23 cellular contexts compared by ENCODE assay signal in the genomic region with DNA sequence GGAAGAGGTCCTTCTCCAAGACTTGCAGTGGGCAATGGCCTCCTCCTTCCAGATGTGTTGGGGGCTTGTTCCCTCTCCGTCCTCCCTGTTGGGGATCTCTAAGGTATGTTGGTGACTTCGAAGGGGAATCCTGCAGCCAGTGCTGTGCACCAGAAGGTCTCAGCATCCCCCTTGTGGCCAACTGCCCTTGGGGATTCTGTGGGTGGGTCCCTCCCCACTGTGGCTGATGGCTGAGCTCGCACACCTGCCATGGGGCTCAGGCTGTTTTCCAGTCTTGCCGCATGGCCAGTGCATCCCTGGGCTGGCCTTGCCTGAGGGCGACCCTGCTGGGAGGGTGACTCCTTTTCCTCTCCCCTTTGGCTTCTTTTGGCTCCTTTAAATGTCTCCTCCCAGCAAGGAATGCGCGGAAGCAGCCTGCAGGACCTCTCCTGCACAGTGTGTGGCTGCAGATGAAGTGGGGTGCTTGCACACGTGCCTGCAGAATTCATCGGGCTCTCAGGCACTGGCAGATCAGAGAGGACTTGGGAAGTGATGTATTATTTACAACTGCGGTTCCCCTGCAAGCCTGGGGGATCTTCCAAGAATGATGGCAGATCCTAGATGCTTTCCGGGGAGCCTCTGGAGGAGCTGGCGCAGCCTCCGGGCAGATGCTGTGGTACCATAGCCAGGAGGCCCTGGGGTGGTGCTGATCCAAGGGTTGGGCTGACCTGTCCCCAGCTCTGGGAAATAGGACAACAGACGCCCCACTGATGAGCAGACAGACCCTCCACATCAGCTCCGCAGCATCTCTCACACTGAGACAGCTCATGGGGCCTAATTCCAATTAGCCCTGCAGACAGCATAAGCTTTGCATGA.
"Had no signal": no experiment of that assay in that cellular context is flagged by ENCODE, and none has a peak within 500 bp of the region (broad histone marks: within the 10 kb centered on the region; RNA-seq: fewer than 3 reads in every experiment).

No MANE protein-coding gene starts in this region.

- H3K9me3 ChIP-seq: esophagus squamous epithelium, gastroesophageal sphincter, heart left ventricle, lower lobe of right lung, thoracic aorta, vagina had no signal

- H3K4me3 Mint-ChIP-seq: activated naive CD4-positive, alpha-beta T cell treated with anti-CD3 and anti-CD28 coated beads for 36 hours; activated naive CD8-positive, alpha-beta T cell treated with anti-CD3 and anti-CD28 coated beads, Interleukin-2, amount 10 ng/mL, durations not matched to agents 7 days and 5 days; activated T-cell treated with anti-CD3 and anti-CD28 coated beads, Interleukin-2, amount 50 U/mL, for 4 hours; naive thymus-derived CD4-positive, alpha-beta T cell; neural crest cell; type B pancreatic cell; WTC11 had no signal

- FAIRE-seq: bronchial epithelial cell had no signal

- DNase-seq: activated CD8-positive, alpha-beta memory T cell treated with anti-CD3 and anti-CD28 coated beads for 24 hours; activated CD8-positive, alpha-beta memory T cell treated with anti-CD3 and anti-CD28 coated beads, Interleukin-2, amount 50 U/mL, for 48 hours; activated naive CD4-positive, alpha-beta T cell treated with anti-CD3 and anti-CD28 coated beads for 36 hours; activated naive CD8-positive, alpha-beta T cell treated with anti-CD3 and anti-CD28 coated beads, Interleukin-2, amount 10 ng/mL, durations not matched to agents 7 days and 5 days; activated T-cell treated with anti-CD3 and anti-CD28 coated beads, Interleukin-2, amount 50 U/mL, for 4 hours; amniotic stem cell; cerebellar nuclear complex; esophagus squamous epithelium; heart left ventricle; lower lobe of right lung; naive thymus-derived CD4-positive, alpha-beta T cell; retina; stimulated activated CD4-positive, alpha-beta T cell treated with anti-CD3 and anti-CD28 coated beads, Interleukin-2, amount 100 ng/mL, for 48 hours; stimulated activated naive CD4-positive, alpha-beta T cell treated with Interleukin-2 at 50 U/mL for 16 hours had no signal

- H3K27ac Mint-ChIP-seq: activated naive CD4-positive, alpha-beta T cell treated with anti-CD3 and anti-CD28 coated beads for 36 hours; activated naive CD8-positive, alpha-beta T cell treated with anti-CD3 and anti-CD28 coated beads, Interleukin-2, amount 10 ng/mL, durations not matched to agents 7 days and 5 days; naive thymus-derived CD4-positive, alpha-beta T cell; progenitor cell of endocrine pancreas; type B pancreatic cell; WTC11 had no signal

- H3K27me3 ChIP-seq: vagina had no signal

- H3K4me3 ChIP-seq: coronary artery, esophagus squamous epithelium, gastroesophageal sphincter, heart left ventricle, lower lobe of right lung, thoracic aorta, vagina had no signal

- H3K4me1 ChIP-seq: esophagus squamous epithelium, gastroesophageal sphincter, heart left ventricle, lower lobe of right lung, vagina had no signal

- H3K27ac ChIP-seq: coronary artery, esophagus squamous epithelium, gastroesophageal sphincter, heart left ventricle, lower lobe of right lung, thoracic aorta, vagina had no signal

- H3K36me3 ChIP-seq: esophagus squamous epithelium, gastroesophageal sphincter, heart left ventricle, lower lobe of right lung, thoracic aorta, vagina had no signal

- H3K4me1 Mint-ChIP-seq: activated naive CD8-positive, alpha-beta T cell treated with anti-CD3 and anti-CD28 coated beads, Interleukin-2, amount 10 ng/mL, durations not matched to agents 7 days and 5 days; naive thymus-derived CD4-positive, alpha-beta T cell; neural crest cell; WTC11 had no signal

- H3K27me3 Mint-ChIP-seq: activated naive CD8-positive, alpha-beta T cell treated with anti-CD3 and anti-CD28 coated beads, Interleukin-2, amount 10 ng/mL, durations not matched to agents 7 days and 5 days had no signal

- H3K36me3 Mint-ChIP-seq: activated naive CD8-positive, alpha-beta T cell treated with anti-CD3 and anti-CD28 coated beads, Interleukin-2, amount 10 ng/mL, durations not matched to agents 7 days and 5 days; naive thymus-derived CD4-positive, alpha-beta T cell; type B pancreatic cell had no signal

- H3K9me3 Mint-ChIP-seq: activated naive CD4-positive, alpha-beta T cell treated with anti-CD3 and anti-CD28 coated beads for 36 hours; activated naive CD8-positive, alpha-beta T cell treated with anti-CD3 and anti-CD28 coated beads, Interleukin-2, amount 10 ng/mL, durations not matched to agents 7 days and 5 days; activated T-cell treated with anti-CD3 and anti-CD28 coated beads, Interleukin-2, amount 50 U/mL, for 4 hours; neural crest cell; type B pancreatic cell had no signal
